22 cellular contexts compared by ENCODE assay signal in the genomic region with DNA sequence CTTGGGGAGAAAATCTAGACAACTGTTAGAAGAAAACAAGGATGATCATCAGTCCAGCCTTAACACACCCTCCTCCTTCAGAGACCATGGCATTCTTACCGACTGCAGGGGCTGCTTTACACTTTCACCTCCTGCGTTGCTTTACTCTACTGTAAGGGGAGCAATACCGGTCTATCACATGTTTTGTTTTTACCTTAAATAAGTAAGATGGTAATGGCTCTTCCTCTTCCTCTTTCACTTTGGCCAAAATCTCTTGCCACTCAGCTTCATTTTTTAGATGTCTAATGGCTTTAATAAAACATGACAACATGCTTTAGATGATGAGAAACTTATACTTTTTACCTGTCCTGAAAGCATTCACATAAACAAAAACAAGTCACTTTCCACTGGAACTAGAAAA. TPM values are rescaled to one million over a fixed set of nuclear protein-coding genes. Genes with fewer than 3 reads are reported as not detected.
DNase-seq lines count a peak whose midpoint lies in the region; ATAC-seq, FAIRE-seq and TF ChIP-seq lines count a peak whose summit lies in the region.
"Had no signal": no experiment of that assay in that cellular context is flagged by ENCODE, and none has a peak within 500 bp of the region (broad histone marks: within the 10 kb centered on the region; RNA-seq: fewer than 3 reads in every experiment).

No MANE protein-coding gene starts in this region.

- H3K9me3 ChIP-seq in OCI-LY1 (ENCODE audit: low read length) = no peaks in the 10 kb centered on the region
- H3K9me3 ChIP-seq in effector memory CD4-positive, alpha-beta T cell (ENCODE audit: control insufficient read depth, low read length) = no peaks in the 10 kb centered on the region

- peak overlapping the region; percentile 15 to 93 (median 72) for H3K27ac Mint-ChIP-seq in naive B cell
- H3K27ac Mint-ChIP-seq: T-cell had no signal

- H3K9me2 ChIP-seq in OCI-LY1 (ENCODE audit: low read depth, low read length) = no peaks in the 10 kb centered on the region

- H3K4me3 ChIP-seq in GM12865 (ENCODE audit: low read depth, low read length) (no peak overlapping the region), OCI-LY1 (ENCODE audit: low read depth, low read length, poor library complexity, severe bottlenecking) (no peak overlapping the region)
- H3K4me3 ChIP-seq in effector memory CD4-positive, alpha-beta T cell (ENCODE audit: insufficient read depth, low read depth, low read length, poor library complexity, severe bottlenecking) = no peak overlapping the region
- H3K4me3 ChIP-seq: SK-N-MC had no signal

- no peaks in the 10 kb centered on the region for H3K27me3 Mint-ChIP-seq in naive B cell
- H3K27me3 Mint-ChIP-seq: T-cell had no signal

- FAIRE-seq in GM19239 (lab: Jason Lieb, UNC) = no peak
- FAIRE-seq: RCC 7860 had no signal

- no peak for TF ChIP-seq CTCF in GM12865 (IDR thresholded peaks at IDR 0.05; ENCODE audit: insufficient read depth, low read depth, low read length, missing control alignments)
- TF ChIP-seq CTCF in OCI-LY1 (IDR thresholded peaks at IDR 0.05; ENCODE audit: low read length) = no peak

- peak overlapping the region in 7 of 8 donors; percentile 53 to 83 (median 77) for H3K4me3 Mint-ChIP-seq in naive B cell
- H3K4me3 Mint-ChIP-seq: T-cell had no signal

- peaks cover 6 to 7% of the 10 kb centered on the region in 2 donors for H3K36me3 Mint-ChIP-seq in naive B cell

- no peak overlapping the region for H2AFZ ChIP-seq in OCI-LY1 (ENCODE audit: low read length)

- H4K20me1 ChIP-seq in OCI-LY1 (ENCODE audit: insufficient read depth, low read length) = no peaks in the 10 kb centered on the region

- H3K4me1 ChIP-seq in OCI-LY1 (ENCODE audit: insufficient read depth, low read length, severe bottlenecking) = peaks cover 14% of the 10 kb centered on the region
- no peaks in the 10 kb centered on the region for H3K4me1 ChIP-seq in effector memory CD4-positive, alpha-beta T cell (ENCODE audit: control insufficient read depth, insufficient read depth, low read length, poor library complexity, severe bottlenecking)

- H3K9me3 Mint-ChIP-seq in naive B cell = no peaks in the 10 kb centered on the region
- H3K9me3 Mint-ChIP-seq: T-cell had no signal

- DNase-seq in GM12865 (ENCODE audit: low read depth) = peak; percentile 2
- peak; percentile 10 for DNase-seq in GM19239 (ENCODE audit: insufficient read length, low spot score)
- peak; percentile 35 for DNase-seq in naive B cell
- DNase-seq in globus pallidus (ENCODE audit: low spot score) = no peak
- no peak for DNase-seq in effector memory CD4-positive, alpha-beta T cell
- DNase-seq in putamen (ENCODE audit: low spot score) = no peak
- DNase-seq in NCI-H1105 treated with DMSO at 0.1 percent for 48 hours (lab: John Stamatoyannopoulos, UW) = no peak
- DNase-seq: AML-193, DMS53, H7, IMR-90, MV-4-11, NCI-H1436, NCI-H2029, NCI-H2171, NCI-H446, NCI-H69, Right ventricle myocardium superior, T-cell had no signal

- no peaks in the 10 kb centered on the region for H3K79me2 ChIP-seq in OCI-LY1 (ENCODE audit: insufficient read depth, low read length)

- H3K36me3 ChIP-seq in OCI-LY1 (ENCODE audit: insufficient read depth, low read length) = peaks cover 16% of the 10 kb centered on the region; the same call in 1 of the 2 replicates
- peaks cover 22% of the 10 kb centered on the region for H3K36me3 ChIP-seq in effector memory CD4-positive, alpha-beta T cell (ENCODE audit: control insufficient read depth, insufficient read depth, low read length)

- ATAC-seq in naive B cell (ENCODE audit: low read depth in 2 of 2) = peak; percentile 79 to 87
- ATAC-seq: T-cell had no signal

- no peaks in the 10 kb centered on the region; the same call in 1 of the 2 replicates for H3F3A ChIP-seq in OCI-LY1 (ENCODE audit: insufficient read depth, low read length)

- H3K27ac ChIP-seq in OCI-LY1 (ENCODE audit: low read depth, low read length, poor library complexity, severe bottlenecking) = peak overlapping the region; percentile 29
- no peak overlapping the region for H3K27ac ChIP-seq in effector memory CD4-positive, alpha-beta T cell (ENCODE audit: insufficient read depth, low read length, poor library complexity, severe bottlenecking)
- H3K27ac ChIP-seq: SK-N-MC had no signal

- no peak overlapping the region; the same call in 1 of the 2 replicates for H3K9ac ChIP-seq in OCI-LY1 (ENCODE audit: low read length)

- H3K4me1 Mint-ChIP-seq in naive B cell = peaks cover 21 to 31% (median 27%) of the 10 kb centered on the region in 3 donors

- peak overlapping the region; percentile 7; the same call in 1 of the 2 replicates for H3K4me2 ChIP-seq in OCI-LY1 (ENCODE audit: low read length)

- no peaks in the 10 kb centered on the region for H3K27me3 ChIP-seq in OCI-LY1 (ENCODE audit: insufficient read depth, low read length)
- no peaks in the 10 kb centered on the region for H3K27me3 ChIP-seq in effector memory CD4-positive, alpha-beta T cell (replicated peaks; ENCODE audit: control insufficient read depth, insufficient read depth, low read length, poor library complexity, severe bottlenecking)

RNA-seq across cellular contexts. Expression of a gene that starts 33.4 kb away (rescaled TPM):
- polyA plus RNA-seq in naive B cell (ENCODE audit: low read depth in 6 of 6) = 10 to 100 TPM in 1 of 6 donors, 1 to 10 TPM in 5; 3.6 to 10.2 (median 5.9) TPM

Comparison
In these comparisons a context has a peak if more than half of its experiments do, and no peak if none do; other contexts are left out.
1. DNase-seq: peak in GM12865 (single experiment), GM19239 (single experiment) and naive B cell (single experiment); none in globus pallidus (single experiment), effector memory CD4-positive, alpha-beta T cell (0 of 3), putamen (single experiment) and NCI-H1105 treated with DMSO at 0.1 percent for 48 hours (single experiment).